15 cellular contexts compared by ENCODE assay signal in genomic region chr16:51408357-51408756, GRCh38.
DNase-seq lines count a peak whose midpoint lies in the region; ATAC-seq and TF ChIP-seq lines count a peak whose summit lies in the region.
"Had no signal": no experiment of that assay in that cellular context is flagged by ENCODE, and none has a peak within 500 bp of the region (broad histone marks: within the 10 kb centered on the region; RNA-seq: fewer than 3 reads in every experiment).

No MANE protein-coding gene starts in this region.

- no peaks in the 10 kb centered on the region for H3K27me3 Mint-ChIP-seq in CD4-positive, alpha-beta memory T cell
- H3K27me3 Mint-ChIP-seq: activated naive CD8-positive, alpha-beta T cell; dendritic cell treated with granulocyte-macrophage colony-stimulating factor and Interleukin-4, amounts not matched to agents 40 ng/mL and 50 ng/mL, for 4 days; memory B cell had no signal

- no peaks in the 10 kb centered on the region for H3K36me3 Mint-ChIP-seq in CD4-positive, alpha-beta memory T cell
- H3K36me3 Mint-ChIP-seq: activated naive CD8-positive, alpha-beta T cell; memory B cell had no signal

- CTCF ChIA-PET in CD4-positive, alpha-beta memory T cell (lab: Charles Lee; ENCODE audit: partially characterized antibody), result no interaction called here

- peak; percentile 60 for ATAC-seq in lung (ENCODE audit: insufficient read depth, low FRiP score)
- no peak for ATAC-seq in HG02852 (IDR thresholded peaks at IDR 0.05; ENCODE audit: unreplicated experiment)

- H3K4me3 ChIP-seq in lung, result no peak overlapping the region
- H3K4me3 ChIP-seq in CD4-positive, alpha-beta memory T cell (ENCODE audit: low read length in 2 of 2), result no peak overlapping the region
- H3K4me3 ChIP-seq: BLaER1 treated with 17β-estradiol and CSF1 and Interleukin-3, amounts not matched to agents 10 nM and 100 nM had no signal

- H3K4me1 ChIP-seq in lung (ENCODE audit: control insufficient read depth in 2 of 2, insufficient read depth in 2 of 2, low read length in 2 of 2), result no peaks in the 10 kb centered on the region
- no peaks in the 10 kb centered on the region for H3K4me1 ChIP-seq in CD4-positive, alpha-beta memory T cell (ENCODE audit: insufficient read depth, low read length)
- H3K4me1 ChIP-seq: BLaER1 treated with 17β-estradiol and CSF1 and Interleukin-3, amounts not matched to agents 10 nM and 100 nM had no signal

- no peak overlapping the region for H3K27ac Mint-ChIP-seq in CD4-positive, alpha-beta memory T cell
- H3K27ac Mint-ChIP-seq: activated naive CD8-positive, alpha-beta T cell; dendritic cell treated with granulocyte-macrophage colony-stimulating factor and Interleukin-4, amounts not matched to agents 40 ng/mL and 50 ng/mL, for 4 days; memory B cell had no signal

- intact Hi-C loops in CD4-positive, alpha-beta memory T cell (cut with micrococcal nuclease), result no loop called here

- H3K9me3 ChIP-seq in lung (ENCODE audit: control insufficient read depth in 2 of 2, insufficient read depth in 1 of 2, low read length in 1 of 2), result no peaks in the 10 kb centered on the region
- H3K9me3 ChIP-seq in CD4-positive, alpha-beta memory T cell (ENCODE audit: control insufficient read depth in 1 of 2, low read length in 2 of 2), result no peaks in the 10 kb centered on the region
- H3K9me3 ChIP-seq: BLaER1 treated with 17β-estradiol and CSF1 and Interleukin-3, amounts not matched to agents 10 nM and 100 nM had no signal

- H3K27ac ChIP-seq in epithelial cell of prostate (peak overlapping the region; percentile 34), lung (ENCODE audit: low read depth in 1 of 2, low read length in 1 of 2) (no peak overlapping the region)
- no peak overlapping the region for H3K27ac ChIP-seq in CD4-positive, alpha-beta memory T cell (ENCODE audit: low read depth, low read length)
- H3K27ac ChIP-seq: BLaER1 treated with 17β-estradiol and CSF1 and Interleukin-3, amounts not matched to agents 10 nM and 100 nM had no signal

- no peaks in the 10 kb centered on the region for H3K36me3 ChIP-seq in lung (ENCODE audit: control insufficient read depth in 2 of 2, insufficient read depth in 2 of 2, low read length in 2 of 2)
- no peaks in the 10 kb centered on the region for H3K36me3 ChIP-seq in CD4-positive, alpha-beta memory T cell (ENCODE audit: insufficient read depth, low read length)
- H3K36me3 ChIP-seq: BLaER1 treated with 17β-estradiol and CSF1 and Interleukin-3, amounts not matched to agents 10 nM and 100 nM had no signal

- no peak for TF ChIP-seq CTCF in lung (IDR thresholded peaks at IDR 0.05; ENCODE audit: control extremely low read depth, extremely low read depth)

- POLR2A ChIA-PET in CD4-positive, alpha-beta memory T cell (lab: Charles Lee; ENCODE audit: partially characterized antibody), result no interaction called here

- H3K27me3 ChIP-seq in lung (ENCODE audit: control insufficient read depth, insufficient read depth), result no peaks in the 10 kb centered on the region
- H3K27me3 ChIP-seq in CD4-positive, alpha-beta memory T cell (ENCODE audit: insufficient read depth, low read length), result no peaks in the 10 kb centered on the region
- H3K27me3 ChIP-seq: BLaER1 treated with 17β-estradiol and CSF1 and Interleukin-3, amounts not matched to agents 10 nM and 100 nM had no signal

- H3K4me3 Mint-ChIP-seq in CD4-positive, alpha-beta memory T cell, result no peak overlapping the region
- H3K4me3 Mint-ChIP-seq: activated naive CD8-positive, alpha-beta T cell; dendritic cell treated with granulocyte-macrophage colony-stimulating factor and Interleukin-4, amounts not matched to agents 40 ng/mL and 50 ng/mL, for 4 days; memory B cell had no signal

- WGBS in lung, 2 donors, result 22 to 54% methylated on average over 4 of the region's 4 CpGs

- no peaks in the 10 kb centered on the region for H3K4me1 Mint-ChIP-seq in CD4-positive, alpha-beta memory T cell
- H3K4me1 Mint-ChIP-seq: memory B cell had no signal

- H3K9me3 Mint-ChIP-seq in CD4-positive, alpha-beta memory T cell, result peaks cover 0 to 18% (median 5%) of the 10 kb centered on the region in 8 donors

- DNase-seq in ELR (ENCODE audit: low read depth) (peak; percentile 71), LHCN-M2 (ENCODE audit: low read depth) (peak; percentile 55), epithelial cell of prostate (ENCODE audit: low read depth, low spot score) (peak; percentile 36), lung (ENCODE audit: low spot score) (no peak), NCI-H187 treated with DMSO at 0.1 percent for 48 hours (lab: John Stamatoyannopoulos, UW) (no peak), medulla oblongata (ENCODE audit: extremely low spot score) (no peak)
- no peak for DNase-seq in CD4-positive, alpha-beta memory T cell
- DNase-seq: head of caudate nucleus, NCI-H1436 treated with DMSO at 0.1 percent for 48 hours, NCI-H526 treated with DMSO at 0.1 percent for 48 hours had no signal

Comparison
In these comparisons a context has a peak if more than half of its experiments do, and no peak if none do; other contexts are left out.
1. DNase-seq: peak in ELR (single experiment), LHCN-M2 (single experiment) and epithelial cell of prostate (single experiment); none in lung (single experiment), NCI-H187 treated with DMSO at 0.1 percent for 48 hours (single experiment), CD4-positive, alpha-beta memory T cell (0 of 5) and medulla oblongata (single experiment).